ENCODE assay signal across 8 cellular contexts in the genomic region with DNA sequence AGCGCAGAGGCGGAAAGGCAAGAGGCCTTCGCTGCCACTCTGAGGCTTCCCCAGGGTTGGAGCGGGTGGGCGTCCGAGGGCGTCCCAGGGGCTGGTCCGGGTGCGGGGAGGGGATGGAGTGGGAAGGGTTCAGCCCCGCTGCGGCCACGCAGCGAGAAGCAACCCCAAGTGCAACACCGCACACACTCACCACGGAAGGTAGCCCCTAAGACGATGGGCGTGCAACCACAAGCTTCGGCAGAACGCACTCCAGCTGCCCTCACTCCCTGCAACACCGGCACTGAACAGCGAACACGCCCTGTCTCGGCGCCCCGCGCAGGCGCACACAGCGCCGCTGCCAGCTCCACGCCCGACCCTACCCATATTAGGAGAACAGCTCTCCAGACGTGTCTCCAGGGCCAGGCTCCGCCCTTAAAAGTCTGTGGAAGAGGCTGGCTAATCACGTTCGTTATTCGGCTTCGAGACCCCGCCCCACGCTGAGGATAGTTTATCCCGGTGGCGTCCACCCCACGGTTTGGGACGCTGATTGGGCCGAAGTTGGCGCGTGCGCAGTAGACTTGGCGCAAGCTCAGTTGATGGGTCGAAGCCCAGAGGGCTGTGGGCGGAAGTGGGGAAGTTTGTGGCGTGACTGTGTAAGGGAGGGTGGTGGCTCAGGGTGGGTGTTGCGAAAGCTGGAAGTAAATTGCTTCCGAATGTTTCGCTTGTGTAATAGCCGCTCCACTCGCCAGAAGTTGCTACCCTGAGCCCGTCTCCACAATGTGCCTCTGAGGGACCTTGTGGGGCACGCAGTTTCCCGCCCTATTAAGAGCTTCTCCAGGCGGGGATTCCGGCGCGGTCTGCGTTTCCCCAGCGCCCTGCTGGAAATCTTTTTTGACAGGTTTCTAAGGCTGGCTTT. TPM values are rescaled to one million over a fixed set of nuclear protein-coding genes. Genes with fewer than 3 reads are reported as not detected.
DNase-seq lines count a peak whose midpoint lies in the region; ATAC-seq, FAIRE-seq and TF ChIP-seq lines count a peak whose summit lies in the region.

Gene RSU1, minus strand, starts transcription at position 300 of the 895 bp plus-strand sequence. CDS start 343 bp downstream, outside the sequence.

- H3K79me2 ChIP-seq in endothelial cell of umbilical vein (ENCODE audit: control insufficient read depth, insufficient read depth, low read length) = peaks cover 32% of the 10 kb centered on the region

- H2BK5ac ChIP-seq in IMR-90 (ENCODE audit: low read depth, low read length, poor library complexity, severe bottlenecking) = peak within 1 kb of the TSS; percentile 66

- FAIRE-seq in endothelial cell of umbilical vein (lab: Jason Lieb, UNC) = peak; percentile 97

- H3K36me3 ChIP-seq in IMR-90 (ENCODE audit: control insufficient read depth, insufficient read depth, low read length) = no peaks in the 10 kb centered on the region
- H3K36me3 ChIP-seq in endothelial cell of umbilical vein (ENCODE audit: control insufficient read depth in 2 of 2, extremely low read depth in 1 of 2, insufficient read depth in 2 of 2, low read length in 2 of 2) = no peaks in the 10 kb centered on the region

- TF ChIP-seq CTCF in IMR-90 (conservative IDR thresholded peaks at IDR 0.05; ENCODE audit: low read depth, low read length) (no peak), endothelial cell of umbilical vein (IDR thresholded peaks at IDR 0.05; ENCODE audit: extremely low read depth in 1 of 2, insufficient read depth in 1 of 2, low read depth in 1 of 2, low read length in 2 of 2) (no peak)

- in situ Hi-C loops in IMR-90 (cut with MboI; ENCODE audit: low sequenced_read_pairs) = no loop called here

- TF ChIP-seq RAD21 in IMR-90 (IDR thresholded peaks at IDR 0.05; ENCODE audit: low read length) = no peak

- H2BK15ac ChIP-seq in IMR-90 (ENCODE audit: low read depth, low read length) = peak within 1 kb of the TSS; percentile 57; the same call in 1 of the 3 replicates

- peak within 1 kb of the TSS; percentile 32 for H2BK120ac ChIP-seq in IMR-90 (ENCODE audit: low read depth, low read length)

- WGBS in IMR-90 (ENCODE audit: extremely low coverage in 2 of 2, insufficient read length in 1 of 2), 2 experiments = 3% methylated on average over 11 of the region's 65 CpGs; no CpG with 5 or more reads in 1 of the 2 experiments

- POLR2A ChIA-PET in IMR-90 (lab: Charles Lee; ENCODE audit: unreplicated experiment) = interaction anchor here (0.6 to 1.1 kb wide), 3 partner anchors 415 to 630 kb away, joined by 3 to 4 read pairs (median 3); no protein-coding TSS in a partner anchor
- POLR2A ChIA-PET in endothelial cell of umbilical vein (lab: Charles Lee) = interaction anchor here (0.5 to 1.5 kb wide), 9 partner anchors 8 to 915 kb away, joined by 3 to 5 read pairs (median 4); partner anchors contain the start of genes PTER and STAM

- TF ChIP-seq POLR2A in IMR-90 (IDR thresholded peaks at IDR 0.05; ENCODE audit: low read depth, low read length) (peak; percentile 67), endothelial cell of umbilical vein (IDR thresholded peaks at IDR 0.05; ENCODE audit: low read depth, low read length) (peak; percentile 49)

- peak within 1 kb of the TSS; percentile 27 to 77 for H4K8ac ChIP-seq in IMR-90 (ENCODE audit: low read depth in 2 of 2, low read length in 2 of 2)

- peak within 1 kb of the TSS; percentile 80 for H3K23ac ChIP-seq in IMR-90 (ENCODE audit: low read depth, low read length)

- H3K4me2 ChIP-seq in IMR-90 (ENCODE audit: low read depth, low read length) (peak within 1 kb of the TSS; percentile 96), endothelial cell of umbilical vein (ENCODE audit: insufficient read depth, low read length) (peak within 1 kb of the TSS; percentile 93)

- H2AK9ac ChIP-seq in IMR-90 (replicated peaks; ENCODE audit: low read depth, low read length, poor library complexity) = peak within 1 kb of the TSS; percentile 80

- H2AK5ac ChIP-seq in IMR-90 (ENCODE audit: low read depth, low read length) = peak within 1 kb of the TSS; percentile 82

- H2BK20ac ChIP-seq in IMR-90 (ENCODE audit: low read depth, low read length) = no peak within 1 kb of the TSS

- dilution Hi-C loops in IMR-90 (cut with HindIII; ENCODE audit: low sequenced_read_pairs, unreplicated experiment) = no loop called here
- dilution Hi-C loops in endothelial cell of umbilical vein (cut with MboI; ENCODE audit: extremely low pct_ligation_motif_present, low sequenced_read_pairs) = no loop called here

- H3K56ac ChIP-seq in IMR-90 (ENCODE audit: extremely low read depth, insufficient read depth, low read length) = peak within 1 kb of the TSS; percentile 85

- peak within 1 kb of the TSS; percentile 90 for H3K4ac ChIP-seq in IMR-90 (ENCODE audit: low read depth, low read length)

- H3K9me3 ChIP-seq in IMR-90 (ENCODE audit: control insufficient read depth, insufficient read depth, low read length) (peaks cover 3% of the 10 kb centered on the region), endothelial cell of umbilical vein (replicated peaks; ENCODE audit: control insufficient read depth, insufficient read depth, low read length) (peaks cover 2% of the 10 kb centered on the region)

- no TSS peak for BruUV-seq in IMR-90 (replicated peaks; lab: Mats Ljungman, UMichigan)
- no TSS peak for BruUV-seq in endothelial cell of umbilical vein (replicated peaks; lab: Mats Ljungman, UMichigan)

- peak within 1 kb of the TSS; percentile 22 for H3K18ac ChIP-seq in IMR-90 (ENCODE audit: low read depth, low read length)

- peaks cover 8 to 37% of the 10 kb centered on the region in 2 experiments; a peak in 3 of 4 replicates for H3K79me1 ChIP-seq in IMR-90 (ENCODE audit: low read depth in 1 of 2, low read length in 2 of 2)

- ATAC-seq in GM21528 (IDR thresholded peaks at IDR 0.05; ENCODE audit: low FRiP score, unreplicated experiment) = peak; percentile 99
- ATAC-seq in IMR-90 (ENCODE audit: low read depth) = peak; percentile 98

- H4K20me1 ChIP-seq in IMR-90 (ENCODE audit: insufficient read depth, low read length) (peaks cover 10% of the 10 kb centered on the region; the same call in 1 of the 2 replicates), endothelial cell of umbilical vein (replicated peaks; ENCODE audit: control insufficient read depth, extremely low read depth, insufficient read depth, low read length) (no peaks in the 10 kb centered on the region)

- H3K27me3 ChIP-seq in IMR-90 (ENCODE audit: control insufficient read depth, insufficient read depth, low read length) (no peaks in the 10 kb centered on the region), endothelial cell of umbilical vein (ENCODE audit: control insufficient read depth in 2 of 2, insufficient read depth in 2 of 2, low read length in 2 of 2) (no peaks in the 10 kb centered on the region)

- H3K4me3 ChIP-seq in IMR-90 (ENCODE audit: insufficient read depth, low read depth, low read length) (peak within 1 kb of the TSS; percentile 65), endothelial cell of umbilical vein (replicated peaks in 1 of 3; ENCODE audit: insufficient read depth in 1 of 3, low read depth in 1 of 3, low read length in 3 of 3) (peak within 1 kb of the TSS; percentile 43 to 86 (median 62))

- H3K9ac ChIP-seq in IMR-90 (ENCODE audit: low read depth, low read length) (peak within 1 kb of the TSS; percentile 84), endothelial cell of umbilical vein (replicated peaks; ENCODE audit: extremely low read depth, insufficient read depth, low read length) (peak within 1 kb of the TSS; percentile 83)

- DNase-seq in DMS 273 (lab: John Stamatoyannopoulos, UW; ENCODE audit: unreplicated experiment) = peak; percentile 99
- DNase-seq in IMR-90 = peak; percentile 100
- DNase-seq in OCI-M1 (lab: John Stamatoyannopoulos, UW) = peak; percentile 100
- DNase-seq in activated T-cell treated with anti-CD3 and anti-CD28 coated beads for 24 hours (ENCODE audit: low read depth) = peak; percentile 100
- DNase-seq in endothelial cell of umbilical vein (ENCODE audit: low read depth, low spot score) = peak; percentile 100
- DNase-seq in midbrain (lab: John Stamatoyannopoulos, UW) = peak; percentile 100
- peak; percentile 100 for DNase-seq in stimulated activated CD8-positive, alpha-beta memory T cell treated with anti-CD3 and anti-CD28 coated beads, Interleukin-2, amount 100 ng/mL, for 1 hour (ENCODE audit: low read depth in 2 of 2)

- peak within 1 kb of the TSS; percentile 28 for H4K5ac ChIP-seq in IMR-90 (ENCODE audit: low read depth, low read length)

- H3K4me1 ChIP-seq in IMR-90 (ENCODE audit: control insufficient read depth, insufficient read depth, low read length) (peaks cover 6% of the 10 kb centered on the region), endothelial cell of umbilical vein (ENCODE audit: control insufficient read depth, extremely low read depth, insufficient read depth, low read length) (peaks cover 25% of the 10 kb centered on the region)

- H4K91ac ChIP-seq in IMR-90 (ENCODE audit: insufficient read depth, low read depth, low read length) = peak within 1 kb of the TSS; percentile 69

- H3K27ac ChIP-seq in IMR-90 (ENCODE audit: insufficient read depth, low read length) (peak within 1 kb of the TSS; percentile 66), endothelial cell of umbilical vein (ENCODE audit: insufficient read depth, low read depth, low read length) (peak within 1 kb of the TSS; percentile 78)

- peaks cover 13% of the 10 kb centered on the region for H3K9me1 ChIP-seq in IMR-90 (ENCODE audit: insufficient read depth, low read length)
- H3K9me1 ChIP-seq in endothelial cell of umbilical vein (replicated peaks; ENCODE audit: control insufficient read depth, extremely low read depth, insufficient read depth, low read length) = no peaks in the 10 kb centered on the region

- H2AFZ ChIP-seq in IMR-90 (replicated peaks; ENCODE audit: low read length, poor library complexity) (peak within 1 kb of the TSS; percentile 93), endothelial cell of umbilical vein (ENCODE audit: low read depth, low read length) (peak within 1 kb of the TSS; percentile 60)

- CTCF ChIA-PET in IMR-90 (lab: Yijun Ruan, JAX) = interaction anchor here (0.6 to 0.9 kb wide), 2 partner anchors 9 to 875 kb away, joined by 3 to 4 read pairs; no protein-coding TSS in a partner anchor
- CTCF ChIA-PET in endothelial cell of umbilical vein (lab: Charles Lee) = interaction anchor here (0.8 to 1.8 kb wide), 11 partner anchors 8 to 939 kb away, joined by 3 to 17 read pairs (median 5); no protein-coding TSS in a partner anchor

- intact Hi-C loops in IMR-90 (cut with micrococcal nuclease) = no loop called here
- intact Hi-C loops in endothelial cell of umbilical vein (cut with micrococcal nuclease) = loop anchor here (1.0 kb wide), 1 partner anchor 15 kb away; no protein-coding TSS in a partner anchor

- peak within 1 kb of the TSS; percentile 82 for H3K14ac ChIP-seq in IMR-90 (replicated peaks; ENCODE audit: low read depth, low read length)

RNA-seq across cellular contexts. Expression of gene RSU1, which starts in this region (rescaled TPM):
- total RNA-seq in IMR-90 (2012; rRNA removed) = 104 and 134 TPM in 2 replicates
- polyA plus RNA-seq in IMR-90 (2012; rRNA removed) = 148 TPM in 2 replicates
- 56.7 and 105 TPM in 2 replicates for polyA plus RNA-seq in IMR-90 (2012; cell fraction: cytosol; rRNA removed)
- polyA plus RNA-seq in IMR-90 (2012; cell fraction: nucleus; rRNA removed; ENCODE audit: low replicate concordance) = 16.1 and 66.8 TPM in 2 replicates
- 91.9 and 104 TPM in 2 replicates for total RNA-seq in endothelial cell of umbilical vein
- 80.2 and 81.2 TPM in 2 replicates for polyA plus RNA-seq in endothelial cell of umbilical vein
- 116 TPM in 2 replicates for polyA plus RNA-seq in endothelial cell of umbilical vein (2011; cell fraction: cytosol; rRNA removed)
- 59.3 and 66.6 TPM in 2 replicates for polyA plus RNA-seq in endothelial cell of umbilical vein (2011; cell fraction: nucleus; rRNA removed)
- polyA plus RNA-seq in endothelial cell of umbilical vein (2012) = 84.9 and 89.2 TPM in 2 replicates
- 86.3 and 111 TPM in 2 replicates for polyA minus RNA-seq in endothelial cell of umbilical vein
- 15.0 TPM for polyA minus RNA-seq in endothelial cell of umbilical vein (2011; cell fraction: cytosol; rRNA and poly(A)+ RNA removed)
- polyA minus RNA-seq in endothelial cell of umbilical vein (2011; cell fraction: nucleus; rRNA and poly(A)+ RNA removed) = 40.1 and 60.3 TPM in 2 replicates

Comparison
In these comparisons a context has a peak if more than half of its experiments do, and no peak if none do; other contexts are left out.
1. Peak in every context shown above with its lines: DNase-seq, ATAC-seq, H3K4me3 ChIP-seq and H3K27ac ChIP-seq.